In the genomic region with DNA sequence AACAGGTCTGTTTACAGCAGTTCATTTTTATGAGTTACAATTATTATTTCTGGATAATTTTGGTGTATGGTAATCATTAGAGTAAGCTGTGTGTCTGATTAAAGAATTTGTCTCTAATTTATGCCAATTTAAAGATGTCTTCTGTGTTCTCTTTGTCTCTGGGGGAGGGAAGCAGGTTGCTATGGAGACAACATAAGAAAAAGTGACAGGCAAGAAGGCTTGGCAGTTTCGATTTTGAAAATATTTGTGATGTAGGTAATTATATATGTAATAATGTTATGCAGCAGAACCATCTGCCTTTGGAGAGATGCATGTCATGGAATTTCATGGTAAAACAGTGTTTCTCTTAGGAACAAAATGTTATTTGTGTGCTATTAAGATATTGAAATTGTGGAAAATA, we compare ENCODE assay signal across 21 cellular contexts.
"Had no signal": no experiment of that assay in that cellular context is flagged by ENCODE, and none has a peak within 500 bp of the region (broad histone marks: within the 10 kb centered on the region; RNA-seq: fewer than 3 reads in every experiment).

No MANE protein-coding gene starts in this region.

- H3K4me3 ChIP-seq: SK-N-MC had no signal

- ATAC-seq: activated CD8-positive, alpha-beta memory T cell treated with anti-CD3 and anti-CD28 coated beads, Interleukin-2, amount 10 ng/mL, durations not matched to agents 7 days and 5 days; Right ventricle myocardium inferior; T-cell had no signal

- H3K36me3 Mint-ChIP-seq: activated CD8-positive, alpha-beta memory T cell treated with anti-CD3 and anti-CD28 coated beads, Interleukin-2, amount 10 ng/mL, durations not matched to agents 7 days and 5 days; activated naive CD4-positive, alpha-beta T cell treated with anti-CD3 and anti-CD28 coated beads, Interleukin-2, amount 50 U/mL, for 24 hours; T-cell had no signal

- H3K4me3 Mint-ChIP-seq: activated B cell treated with CpG ODN at 0.5 μM for 24 hours; activated CD4-positive, alpha-beta T cell treated with anti-CD3 and anti-CD28 coated beads, Interleukin-2, amount 10 ng/mL, durations not matched to agents 24 days and 14 days; activated CD8-positive, alpha-beta memory T cell treated with anti-CD3 and anti-CD28 coated beads, Interleukin-2, amount 10 ng/mL, durations not matched to agents 7 days and 5 days; activated naive CD4-positive, alpha-beta T cell treated with anti-CD3 and anti-CD28 coated beads, Interleukin-2, amount 50 U/mL, for 24 hours; activated T-cell treated with anti-CD3 and anti-CD28 coated beads, Interleukin-2, amount 50 U/mL, for 24 hours; activated T-helper 1 cell treated with anti-CD3 and anti-CD28 coated beads, Interleukin-12 subunit alpha, Interleukin-12 subunit beta, Interleukin-2, Interleukin-4 antibody, amounts not matched to agents 30 ng/mL and 10 ng/mL and 1 ng/mL, durations not matched to agents 14 hours and 24 hours and 36 hours; central memory CD8-positive, alpha-beta T cell; T-cell had no signal

- H3K27ac ChIP-seq: SK-N-MC had no signal

- H3K27ac Mint-ChIP-seq: activated B cell treated with CpG ODN at 0.5 μM for 24 hours; activated CD4-positive, alpha-beta T cell treated with anti-CD3 and anti-CD28 coated beads, Interleukin-2, amount 10 ng/mL, durations not matched to agents 24 days and 14 days; activated CD8-positive, alpha-beta memory T cell treated with anti-CD3 and anti-CD28 coated beads, Interleukin-2, amount 10 ng/mL, durations not matched to agents 7 days and 5 days; activated naive CD4-positive, alpha-beta T cell treated with anti-CD3 and anti-CD28 coated beads, Interleukin-2, amount 50 U/mL, for 24 hours; activated T-cell treated with anti-CD3 and anti-CD28 coated beads, Interleukin-2, amount 50 U/mL, for 24 hours; activated T-helper 1 cell treated with anti-CD3 and anti-CD28 coated beads, Interleukin-12 subunit alpha, Interleukin-12 subunit beta, Interleukin-2, Interleukin-4 antibody, amounts not matched to agents 30 ng/mL and 10 ng/mL and 1 ng/mL, durations not matched to agents 14 hours and 24 hours and 36 hours; T-cell had no signal

- H3K9me3 Mint-ChIP-seq: activated B cell treated with CpG ODN at 0.5 μM for 24 hours; activated CD4-positive, alpha-beta T cell treated with anti-CD3 and anti-CD28 coated beads, Interleukin-2, amount 10 ng/mL, durations not matched to agents 24 days and 14 days; activated naive CD4-positive, alpha-beta T cell treated with anti-CD3 and anti-CD28 coated beads, Interleukin-2, amount 50 U/mL, for 24 hours; activated T-helper 1 cell treated with anti-CD3 and anti-CD28 coated beads, Interleukin-12 subunit alpha, Interleukin-12 subunit beta, Interleukin-2, Interleukin-4 antibody, amounts not matched to agents 30 ng/mL and 10 ng/mL and 1 ng/mL, durations not matched to agents 14 hours and 24 hours and 36 hours; central memory CD8-positive, alpha-beta T cell; T-cell had no signal

- H3K27me3 Mint-ChIP-seq: activated B cell treated with CpG ODN at 0.5 μM for 24 hours; activated naive CD4-positive, alpha-beta T cell treated with anti-CD3 and anti-CD28 coated beads, Interleukin-2, amount 50 U/mL, for 24 hours had no signal

- DNase-seq: activated B cell treated with CpG ODN at 0.5 μM for 24 hours; activated CD4-positive, alpha-beta T cell treated with anti-CD3 and anti-CD28 coated beads for 1 hour; activated CD4-positive, alpha-beta T cell treated with anti-CD3 and anti-CD28 coated beads, Interleukin-2, amount 10 ng/mL, durations not matched to agents 24 days and 14 days; activated CD4-positive, alpha-beta T cell treated with anti-CD3 and anti-CD28 coated beads, Interleukin-2, amount 50 U/mL, for 48 hours; activated CD8-positive, alpha-beta memory T cell treated with anti-CD3 and anti-CD28 coated beads, Interleukin-2, amount 10 ng/mL, durations not matched to agents 7 days and 5 days; activated effector memory CD4-positive, alpha-beta T cell treated with Interleukin-2 at 50 U/mL for 16 hours; activated naive CD4-positive, alpha-beta T cell; activated T-cell treated with anti-CD3 and anti-CD28 coated beads, Interleukin-2, amount 50 U/mL, for 24 hours; aorta; NCI-H1092; NCI-H1930; NCI-H510A treated with DMSO at 0.1 percent for 48 hours; NCI-H82; T-cell; T-helper 2 cell; T1000 had no signal
